Comparison of ENCODE assay signal across 9 cellular contexts in genomic region chr11:124075841-124076571, GRCh38. TPM values are rescaled to one million over a fixed set of nuclear protein-coding genes. Genes with fewer than 3 reads are reported as not detected.
DNase-seq lines count a peak whose midpoint lies in the region; ATAC-seq, FAIRE-seq and TF ChIP-seq lines count a peak whose summit lies in the region.
"Had no signal": no experiment of that assay in that cellular context is flagged by ENCODE, and none has a peak within 500 bp of the region (broad histone marks: within the 10 kb centered on the region; RNA-seq: fewer than 3 reads in every experiment).

No MANE protein-coding gene starts in this region.

- no peak for DNase-seq in heart left ventricle
- no peak for DNase-seq in cardiac septum (ENCODE audit: low spot score)
- DNase-seq in activated CD8-positive, alpha-beta memory T cell treated with anti-CD3 and anti-CD28 coated beads, Interleukin-2, amount 50 U/mL, for 48 hours: peak; percentile 53
- no peak for DNase-seq in right atrium auricular region (ENCODE audit: low spot score)
- DNase-seq in small intestine: peak; percentile 52
- DNase-seq in NCI-H226: no peak
- DNase-seq in COLO829 (ENCODE audit: low spot score): no peak

- ATAC-seq in heart left ventricle: peak; percentile 20 to 45 (median 34)
- ATAC-seq in HG03025 (IDR thresholded peaks at IDR 0.05; ENCODE audit: low FRiP score, unreplicated experiment): peak; percentile 53

- H3K27ac ChIP-seq in heart left ventricle (no peak overlapping the region), right atrium auricular region (no peak overlapping the region), small intestine (ENCODE audit: low read depth in 1 of 2, low read length in 1 of 2) (peak overlapping the region; percentile 5 to 63)

- H3K4me3 ChIP-seq in heart left ventricle: peak overlapping the region in 11 of 12 donors; percentile 18 to 54 (median 35)
- H3K4me3 ChIP-seq in right atrium auricular region: peak overlapping the region; percentile 20 to 44
- H3K4me3 ChIP-seq in small intestine (ENCODE audit: low read depth in 1 of 2, low read length in 2 of 2): peak overlapping the region in 1 of 2 donors; percentile 44

- intact Hi-C loops in heart left ventricle (cut with DNase I) (loop anchor here in 6 of 10 donors (10.0 kb wide), 2 partner anchors 119 to 509 kb away; no protein-coding TSS in a partner anchor), cardiac septum (cut with DNase I) (loop anchor here (10.0 kb wide), 1 partner anchor 129 kb away; no protein-coding TSS in a partner anchor)

- 3 to 13% (median 8%) methylated on average over 21 to 36 of the region's 36 CpGs for WGBS in heart left ventricle, 4 donors
- 4 to 13% (median 8%) methylated on average over 35 to 36 of the region's 36 CpGs for WGBS in small intestine, 3 donors

- H3K9me3 ChIP-seq in heart left ventricle (no peaks in the 10 kb centered on the region), right atrium auricular region (no peaks in the 10 kb centered on the region), small intestine (ENCODE audit: control insufficient read depth, low read depth) (no peaks in the 10 kb centered on the region)
- H3K9me3 ChIP-seq: adrenal gland had no signal

- H3K27me3 ChIP-seq in heart left ventricle (peaks cover 0 to 73% (median 13%) of the 10 kb centered on the region in 9 donors), right atrium auricular region (no peaks in the 10 kb centered on the region), small intestine (ENCODE audit: control insufficient read depth in 2 of 2, insufficient read depth in 2 of 2, low read length in 2 of 2) (no peaks in the 10 kb centered on the region)

- H3K36me3 ChIP-seq in heart left ventricle (no peaks in the 10 kb centered on the region), right atrium auricular region (no peaks in the 10 kb centered on the region), small intestine (ENCODE audit: control insufficient read depth in 2 of 2, insufficient read depth in 2 of 2, low read length in 2 of 2) (no peaks in the 10 kb centered on the region)
- H3K36me3 ChIP-seq: adrenal gland had no signal

- TF ChIP-seq POLR2A in heart left ventricle (IDR thresholded peaks at IDR 0.05): no peak

- H3K4me1 ChIP-seq in heart left ventricle (peaks cover 0 to 15% (median 0%) of the 10 kb centered on the region in 12 donors), right atrium auricular region (peaks cover 0 to 8% of the 10 kb centered on the region in 2 donors), small intestine (ENCODE audit: control insufficient read depth in 2 of 2, insufficient read depth in 1 of 2, low read depth in 1 of 2, low read length in 1 of 2) (no peaks in the 10 kb centered on the region)

- FAIRE-seq in small intestine (lab: Jason Lieb, UNC): no peak

- TF ChIP-seq CTCF in heart left ventricle (IDR thresholded peaks at IDR 0.05) (no peak), right atrium auricular region (IDR thresholded peaks at IDR 0.05) (no peak)

RNA-seq across cellular contexts. Expression of gene OR10G7, which starts 34.9 kb away (rescaled TPM):
- total RNA-seq in heart left ventricle (not detected), cardiac septum (not detected), right atrium auricular region (not detected)
- polyA plus RNA-seq in heart left ventricle (not detected), small intestine (not detected)
- total RNA-seq: adrenal gland had no signal
- polyA plus RNA-seq: adrenal gland had no signal

RNA-seq across cellular contexts. Expression of gene VWA5A, which starts 39.2 kb away (rescaled TPM):
- 10 to 100 TPM in 1 of 9 donors, 1 to 10 TPM in 8; 2.3 to 13.7 (median 4.2) TPM for total RNA-seq in heart left ventricle
- 1 to 10 TPM; 1.2 to 1.8 TPM for polyA plus RNA-seq in heart left ventricle
- 4.3 TPM for total RNA-seq in cardiac septum
- 1 to 10 TPM; 2.6 to 6.9 TPM for total RNA-seq in right atrium auricular region
- 10 to 100 TPM; 21.9 to 30.6 (median 26.7) TPM for polyA plus RNA-seq in small intestine

RNA-seq across cellular contexts. Expression of gene OR10G8, which starts 49.4 kb away (rescaled TPM):
- total RNA-seq in heart left ventricle (not detected), cardiac septum (not detected), right atrium auricular region (not detected)
- polyA plus RNA-seq in heart left ventricle (not detected), small intestine (not detected)
- total RNA-seq: adrenal gland had no signal
- polyA plus RNA-seq: adrenal gland had no signal

RNA-seq across cellular contexts. Expression of gene OR10G9, which starts 53.2 kb away (rescaled TPM):
- not detected for total RNA-seq in heart left ventricle
- not detected for polyA plus RNA-seq in heart left ventricle
- not detected for total RNA-seq in cardiac septum
- under 1 TPM in 1 of 2 donors, not detected in 1; 0.74 TPM for total RNA-seq in right atrium auricular region
- polyA plus RNA-seq in small intestine: not detected
- total RNA-seq: adrenal gland had no signal
- polyA plus RNA-seq: adrenal gland had no signal

Comparison
In these comparisons a context has a peak if more than half of its experiments do, and no peak if none do; other contexts are left out.
1. DNase-seq: peak in activated CD8-positive, alpha-beta memory T cell treated with anti-CD3 and anti-CD28 coated beads, Interleukin-2, amount 50 U/mL, for 48 hours (single experiment) and small intestine (single experiment); none in heart left ventricle (0 of 5), cardiac septum (single experiment), right atrium auricular region (single experiment), NCI-H226 (single experiment) and COLO829 (single experiment).
2. H3K27ac ChIP-seq: peak in small intestine (2 of 2); none in heart left ventricle (0 of 12) and right atrium auricular region (0 of 2).